In genomic region chr3:49019941-49020334, GRCh38 we compare ENCODE assay signal across 8 cellular contexts. TPM values are rescaled to one million over a fixed set of nuclear protein-coding genes. Genes with fewer than 3 reads are reported as not detected.
DNase-seq lines count a peak whose midpoint lies in the region; ATAC-seq and TF ChIP-seq lines count a peak whose summit lies in the region.

No MANE protein-coding gene starts in this region.

- no peaks in the 10 kb centered on the region for H3K9me3 Mint-ChIP-seq in CD4-positive, CD25-positive, alpha-beta regulatory T cell
- H3K9me3 Mint-ChIP-seq in natural killer cell: no peaks in the 10 kb centered on the region

- no peaks in the 10 kb centered on the region for H3K27me3 ChIP-seq in CD4-positive, CD25-positive, alpha-beta regulatory T cell (ENCODE audit: control insufficient read depth, insufficient read depth, low read length)

- peaks cover 30% of the 10 kb centered on the region for H3K36me3 ChIP-seq in CD4-positive, CD25-positive, alpha-beta regulatory T cell (ENCODE audit: control insufficient read depth, insufficient read depth, low read length)

- no peaks in the 10 kb centered on the region for H3K9me3 ChIP-seq in CD4-positive, CD25-positive, alpha-beta regulatory T cell (ENCODE audit: control insufficient read depth in 2 of 2, low read length in 2 of 2)

- peaks cover 10 to 62% (median 19%) of the 10 kb centered on the region in 4 donors for H3K4me1 Mint-ChIP-seq in CD4-positive, CD25-positive, alpha-beta regulatory T cell
- H3K4me1 Mint-ChIP-seq in natural killer cell: peaks cover 16 to 24% of the 10 kb centered on the region in 2 donors

- no peak for ATAC-seq in CD4-positive, CD25-positive, alpha-beta regulatory T cell (ENCODE audit: low read depth in 2 of 2)
- ATAC-seq in natural killer cell (no peak), GM18517 (IDR thresholded peaks at IDR 0.05; ENCODE audit: unreplicated experiment) (no peak), GM21737 (IDR thresholded peaks at IDR 0.05; ENCODE audit: unreplicated experiment) (no peak)

- peak overlapping the region; percentile 52 to 96 (median 62) for H3K27ac Mint-ChIP-seq in CD4-positive, CD25-positive, alpha-beta regulatory T cell
- peak overlapping the region; percentile 95 to 99 for H3K27ac Mint-ChIP-seq in natural killer cell

- H3K36me3 Mint-ChIP-seq in CD4-positive, CD25-positive, alpha-beta regulatory T cell: peaks cover 14% of the 10 kb centered on the region
- H3K36me3 Mint-ChIP-seq in natural killer cell: no peaks in the 10 kb centered on the region

- TF ChIP-seq CTCF in LNCaP clone FGC (IDR thresholded peaks at IDR 0.05; ENCODE audit: control insufficient read depth, extremely low read depth, insufficient read depth): no peak
- no peak for TF ChIP-seq CTCF in cardiac fibroblast (IDR thresholded peaks at IDR 0.05; ENCODE audit: low read depth, low read length)
- TF ChIP-seq CTCF in natural killer cell (IDR thresholded peaks at IDR 0.05): no peak

- peak overlapping the region; percentile 48 for H3K4me3 ChIP-seq in CD4-positive, CD25-positive, alpha-beta regulatory T cell (ENCODE audit: low read depth, low read length)
- H3K4me3 ChIP-seq in LNCaP clone FGC (ENCODE audit: low read depth, low read length) (peak overlapping the region; percentile 92), cardiac fibroblast (replicated peaks in 1 of 2; ENCODE audit: low read depth in 2 of 2, low read length in 2 of 2) (peak overlapping the region; percentile 89)

- no peak for DNase-seq in CD4-positive, CD25-positive, alpha-beta regulatory T cell
- DNase-seq in LNCaP clone FGC (ENCODE audit: low read depth) (no peak), cardiac fibroblast (ENCODE audit: low read depth in 2 of 2) (peak; percentile 29 to 44), natural killer cell (no peak), hepatic stellate cell (ENCODE audit: low spot score) (no peak), DMS 273 (lab: John Stamatoyannopoulos, UW; ENCODE audit: unreplicated experiment) (no peak)

- intact Hi-C loops in natural killer cell (cut with micrococcal nuclease): loop anchor here (5.0 kb wide), 1 partner anchor 33 kb away; no protein-coding TSS in a partner anchor

- peak overlapping the region; percentile 86 to 98 (median 96) for H3K4me3 Mint-ChIP-seq in CD4-positive, CD25-positive, alpha-beta regulatory T cell
- peak overlapping the region; percentile 98 for H3K4me3 Mint-ChIP-seq in natural killer cell

- peaks cover 5% of the 10 kb centered on the region for H3K27me3 Mint-ChIP-seq in CD4-positive, CD25-positive, alpha-beta regulatory T cell
- no peaks in the 10 kb centered on the region for H3K27me3 Mint-ChIP-seq in natural killer cell (ENCODE audit: low read depth in 2 of 2)

- peaks cover 46% of the 10 kb centered on the region for H3K4me1 ChIP-seq in CD4-positive, CD25-positive, alpha-beta regulatory T cell (ENCODE audit: control insufficient read depth, insufficient read depth, low read length, poor library complexity, severe bottlenecking)

- H3K27ac ChIP-seq in CD4-positive, CD25-positive, alpha-beta regulatory T cell (ENCODE audit: insufficient read depth, low read length, poor library complexity, severe bottlenecking): peak overlapping the region; percentile 98

RNA-seq across cellular contexts. Expression of gene DALRD3, which starts 1.6 kb away (rescaled TPM):
- 22.2 TPM for total RNA-seq in CD4-positive, CD25-positive, alpha-beta regulatory T cell
- 10 to 100 TPM; 30.0 to 40.8 (median 32.1) TPM for polyA plus RNA-seq in CD4-positive, CD25-positive, alpha-beta regulatory T cell
- 10 to 100 TPM; 16.8 to 20.1 (median 18.0) TPM for total RNA-seq in natural killer cell

RNA-seq across cellular contexts. Expression of gene NDUFAF3, which starts 2.0 kb away (rescaled TPM):
- total RNA-seq in CD4-positive, CD25-positive, alpha-beta regulatory T cell: 57.8 TPM
- 100 to 1,000 TPM; 155 to 179 (median 162) TPM for polyA plus RNA-seq in CD4-positive, CD25-positive, alpha-beta regulatory T cell
- total RNA-seq in natural killer cell: 10 to 100 TPM; 51.0 to 72.9 (median 66.1) TPM

RNA-seq across cellular contexts. Expression of gene IMPDH2, which starts 9.3 kb away (rescaled TPM):
- 78.4 TPM for total RNA-seq in CD4-positive, CD25-positive, alpha-beta regulatory T cell
- 10 to 100 TPM; 58.6 to 81.3 (median 73.0) TPM for polyA plus RNA-seq in CD4-positive, CD25-positive, alpha-beta regulatory T cell
- total RNA-seq in natural killer cell: 10 to 100 TPM; 45.6 to 85.7 (median 50.0) TPM

RNA-seq across cellular contexts. Expression of gene WDR6, which starts 12.7 kb away (rescaled TPM):
- 208 TPM for total RNA-seq in CD4-positive, CD25-positive, alpha-beta regulatory T cell
- 100 to 1,000 TPM in 3 of 4 donors, 10 to 100 TPM in 1; 74.0 to 117 (median 112) TPM for polyA plus RNA-seq in CD4-positive, CD25-positive, alpha-beta regulatory T cell
- total RNA-seq in natural killer cell: 100 to 1,000 TPM; 113 to 167 (median 129) TPM

RNA-seq across cellular contexts. Expression of gene P4HTM, which starts 29.9 kb away (rescaled TPM):
- 39.2 TPM for total RNA-seq in CD4-positive, CD25-positive, alpha-beta regulatory T cell
- polyA plus RNA-seq in CD4-positive, CD25-positive, alpha-beta regulatory T cell: 10 to 100 TPM; 19.5 to 29.9 (median 24.4) TPM
- 10 to 100 TPM; 28.8 to 31.3 (median 30.6) TPM for total RNA-seq in natural killer cell

Comparison
In these comparisons a context has a peak if more than half of its experiments do, and no peak if none do; other contexts are left out.
1. DNase-seq: peak in cardiac fibroblast (2 of 2); none in CD4-positive, CD25-positive, alpha-beta regulatory T cell (0 of 3), LNCaP clone FGC (single experiment), natural killer cell (single experiment), hepatic stellate cell (single experiment) and DMS 273 (single experiment).
2. Peak in every context shown above with its lines, with median percentiles within 50 percentile points of each other: H3K4me3 ChIP-seq.